In the genomic region with DNA sequence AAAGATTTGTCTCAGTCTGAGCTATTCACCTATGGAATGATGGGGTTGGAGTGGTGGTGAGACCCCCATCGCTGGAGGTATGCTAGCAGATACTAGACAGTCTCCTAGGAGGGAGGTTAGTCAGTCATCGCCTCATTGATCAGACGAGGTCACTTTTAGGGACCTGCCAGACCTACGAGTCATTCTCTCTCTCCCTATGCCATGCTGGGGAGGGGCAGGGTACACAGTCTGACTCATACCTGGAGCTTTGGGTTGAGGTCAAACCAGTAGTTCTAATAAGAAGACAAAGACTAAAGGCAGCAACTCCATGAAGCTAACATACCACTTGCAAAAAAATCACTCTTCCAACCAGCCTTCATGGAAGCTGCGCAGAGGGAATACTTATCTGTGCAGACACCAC, we compare ENCODE assay signal across 22 cellular contexts.
DNase-seq lines count a peak whose midpoint lies in the region; ATAC-seq, FAIRE-seq and TF ChIP-seq lines count a peak whose summit lies in the region.
"Had no signal": no experiment of that assay in that cellular context is flagged by ENCODE, and none has a peak within 500 bp of the region (broad histone marks: within the 10 kb centered on the region; RNA-seq: fewer than 3 reads in every experiment).

No MANE protein-coding gene starts in this region.

- H3K27me3 Mint-ChIP-seq in Calu3 (ENCODE audit: unreplicated experiment) (no peaks in the 10 kb centered on the region), astrocyte (ENCODE audit: low read depth, unreplicated experiment) (peaks cover 6% of the 10 kb centered on the region)

- FAIRE-seq in astrocyte (lab: Jason Lieb, UNC) = no peak
- FAIRE-seq: endometrium had no signal

- H3K4me3 ChIP-seq in astrocyte (ENCODE audit: insufficient read depth, low read depth, low read length) (no peak overlapping the region), lung (peak overlapping the region; percentile 3)
- H3K4me3 ChIP-seq: vagina had no signal

- H3K4me1 Mint-ChIP-seq in Calu3 (ENCODE audit: low read depth, unreplicated experiment) (peaks cover 30% of the 10 kb centered on the region), astrocyte (ENCODE audit: low read depth, unreplicated experiment) (peaks cover 22% of the 10 kb centered on the region)
- H3K4me1 Mint-ChIP-seq: central memory CD8-positive, alpha-beta T cell had no signal

- H3K9ac ChIP-seq in astrocyte (ENCODE audit: low read length) = no peak overlapping the region

- intact Hi-C loops in Calu3 (cut with micrococcal nuclease; ENCODE audit: unreplicated experiment) = no loop called here

- H3K4me2 ChIP-seq in astrocyte (ENCODE audit: low read length) = no peak overlapping the region

- no peaks in the 10 kb centered on the region for H3K79me2 ChIP-seq in astrocyte (ENCODE audit: insufficient read depth, low read length)

- H3K9me3 Mint-ChIP-seq in Calu3 (ENCODE audit: low read depth, unreplicated experiment) (no peaks in the 10 kb centered on the region), astrocyte (ENCODE audit: unreplicated experiment) (peaks cover 3% of the 10 kb centered on the region)
- H3K9me3 Mint-ChIP-seq: activated CD4-positive, alpha-beta memory T cell treated with anti-CD3 and anti-CD28 coated beads for 36 hours; central memory CD8-positive, alpha-beta T cell; natural killer cell treated with Interleukin-12 subunit alpha and Interleukin-12 subunit beta and Interleukin-15 and Interleukin-18, amount 100 ng/mL, for 72 hours had no signal

- 80 to 90% methylated on average over 5 of the region's 5 CpGs for WGBS in lung, 2 donors

- H2AFZ ChIP-seq in astrocyte (ENCODE audit: low read depth, low read length) = no peak overlapping the region

- H3K9me3 ChIP-seq in astrocyte (ENCODE audit: insufficient read depth, low read depth, low read length) = no peaks in the 10 kb centered on the region
- H3K9me3 ChIP-seq in lung (ENCODE audit: control insufficient read depth in 2 of 2, insufficient read depth in 1 of 2, low read length in 1 of 2) = no peaks in the 10 kb centered on the region
- H3K9me3 ChIP-seq: vagina had no signal

- no peak for DNase-seq in Calu3
- peak; percentile 65 for DNase-seq in HS-5 (ENCODE audit: low read depth)
- peak; percentile 19 for DNase-seq in astrocyte (ENCODE audit: low read depth)
- DNase-seq in lung (ENCODE audit: low spot score) = peak; percentile 16
- DNase-seq in NK-92 treated with Interleukin-12 subunit alpha and Interleukin-12 subunit beta, amount 100 ng/mL, for 24 hours (lab: John Stamatoyannopoulos, UW) = no peak
- no peak for DNase-seq in NCI-H2227 treated with DMSO at 0.1 percent for 48 hours (lab: John Stamatoyannopoulos, UW)
- DNase-seq: activated CD4-positive, alpha-beta memory T cell treated with anti-CD3 and anti-CD28 coated beads for 36 hours; activated naive CD4-positive, alpha-beta T cell treated with Interleukin-2 at 50 U/mL for 16 hours; Karpas-422; NCI-H1930; right cardiac atrium; SHP77 treated with DMSO at 0.1 percent for 48 hours; stimulated activated CD4-positive, alpha-beta T cell treated with anti-CD3 and anti-CD28 coated beads, Interleukin-4, amount 100 ng/mL, for 4 hours; stimulated activated naive CD4-positive, alpha-beta T cell; T-helper 9 cell had no signal

- H3K36me3 ChIP-seq in astrocyte (ENCODE audit: insufficient read depth, low read length) (no peaks in the 10 kb centered on the region), lung (ENCODE audit: control insufficient read depth in 2 of 2, insufficient read depth in 2 of 2, low read length in 2 of 2) (no peaks in the 10 kb centered on the region)
- H3K36me3 ChIP-seq: vagina had no signal

- H3K27me3 ChIP-seq in astrocyte (ENCODE audit: insufficient read depth, low read length) (peaks cover 11% of the 10 kb centered on the region), lung (ENCODE audit: control insufficient read depth, insufficient read depth) (no peaks in the 10 kb centered on the region)
- H3K27me3 ChIP-seq: vagina had no signal

- TF ChIP-seq CTCF in Calu3 (IDR thresholded peaks at IDR 0.05; ENCODE audit: unreplicated experiment) = no peak
- no peak for TF ChIP-seq CTCF in astrocyte (IDR thresholded peaks at IDR 0.05; ENCODE audit: insufficient read depth, low read depth, low read length)
- no peak for TF ChIP-seq CTCF in lung (IDR thresholded peaks at IDR 0.05; ENCODE audit: control extremely low read depth, extremely low read depth)

- no peak for ATAC-seq in lung (ENCODE audit: insufficient read depth, low FRiP score)
- ATAC-seq in HG03039 (IDR thresholded peaks at IDR 0.05; ENCODE audit: unreplicated experiment) = no peak
- no peak for ATAC-seq in HG02885 (IDR thresholded peaks at IDR 0.05; ENCODE audit: poor library complexity, unreplicated experiment)
- ATAC-seq: natural killer cell treated with Interleukin-12 subunit alpha and Interleukin-12 subunit beta and Interleukin-15 and Interleukin-18, amount 100 ng/mL, for 72 hours; right cardiac atrium had no signal

- H3K4me3 Mint-ChIP-seq in Calu3 (ENCODE audit: low read depth, unreplicated experiment) (peak overlapping the region; percentile 14), astrocyte (ENCODE audit: unreplicated experiment) (no peak overlapping the region)
- H3K4me3 Mint-ChIP-seq: activated CD4-positive, alpha-beta memory T cell treated with anti-CD3 and anti-CD28 coated beads for 36 hours; central memory CD8-positive, alpha-beta T cell; natural killer cell treated with Interleukin-12 subunit alpha and Interleukin-12 subunit beta and Interleukin-15 and Interleukin-18, amount 100 ng/mL, for 72 hours had no signal

- peaks cover 13% of the 10 kb centered on the region for H3K4me1 ChIP-seq in astrocyte (ENCODE audit: insufficient read depth, low read length)
- peaks cover 0 to 2% of the 10 kb centered on the region in 2 donors for H3K4me1 ChIP-seq in lung (ENCODE audit: control insufficient read depth in 2 of 2, insufficient read depth in 2 of 2, low read length in 2 of 2)
- H3K4me1 ChIP-seq: vagina had no signal

- H3K36me3 Mint-ChIP-seq in Calu3 (ENCODE audit: insufficient read depth, unreplicated experiment) (no peaks in the 10 kb centered on the region), astrocyte (ENCODE audit: low read depth, unreplicated experiment) (no peaks in the 10 kb centered on the region)
- H3K36me3 Mint-ChIP-seq: activated CD4-positive, alpha-beta memory T cell treated with anti-CD3 and anti-CD28 coated beads for 36 hours; natural killer cell treated with Interleukin-12 subunit alpha and Interleukin-12 subunit beta and Interleukin-15 and Interleukin-18, amount 100 ng/mL, for 72 hours had no signal

- CTCF ChIA-PET in Calu3 (lab: Charles Lee) = no interaction called here

- BruUV-seq in Calu3 (replicated peaks; lab: Mats Ljungman, UMichigan) = no TSS peak

- H3K27ac Mint-ChIP-seq in Calu3 (ENCODE audit: unreplicated experiment) (no peak overlapping the region), astrocyte (ENCODE audit: unreplicated experiment) (peak overlapping the region; percentile 67)
- H3K27ac Mint-ChIP-seq: activated CD4-positive, alpha-beta memory T cell treated with anti-CD3 and anti-CD28 coated beads for 36 hours; natural killer cell treated with Interleukin-12 subunit alpha and Interleukin-12 subunit beta and Interleukin-15 and Interleukin-18, amount 100 ng/mL, for 72 hours had no signal

- H3K27ac ChIP-seq in astrocyte (ENCODE audit: low read depth, low read length) (no peak overlapping the region), lung (ENCODE audit: low read depth in 1 of 2, low read length in 1 of 2) (no peak overlapping the region)
- H3K27ac ChIP-seq: C4-2B, vagina had no signal

- H4K20me1 ChIP-seq in astrocyte (ENCODE audit: insufficient read depth, low read length) = no peaks in the 10 kb centered on the region

Comparison
In these comparisons a context has a peak if more than half of its experiments do, and no peak if none do; other contexts are left out.
1. DNase-seq: peak in HS-5 (single experiment), astrocyte (single experiment) and lung (single experiment); none in Calu3 (single experiment), NK-92 treated with Interleukin-12 subunit alpha and Interleukin-12 subunit beta, amount 100 ng/mL, for 24 hours (single experiment) and NCI-H2227 treated with DMSO at 0.1 percent for 48 hours (single experiment).